In genomic region chr1:146228144-146228682, GRCh38 we compare ENCODE assay signal across 8 cellular contexts. TPM values are rescaled to one million over a fixed set of nuclear protein-coding genes. Genes with fewer than 3 reads are reported as not detected.
DNase-seq lines count a peak whose midpoint lies in the region; ATAC-seq and TF ChIP-seq lines count a peak whose summit lies in the region.
"Not testable (repeated sequence)": the region's sequence is repeated elsewhere in the genome, so short reads cannot be mapped to it uniquely, and the experiment has no call there.

No MANE protein-coding gene starts in this region.

- CTCF ChIA-PET in CD4-positive, alpha-beta T cell (lab: Charles Lee): not testable (repeated sequence)

- ATAC-seq in CD4-positive, alpha-beta T cell (ENCODE audit: poor library complexity): peak; percentile 43
- not testable (repeated sequence) for ATAC-seq in activated naive CD8-positive, alpha-beta T cell treated with anti-CD3 and anti-CD28 coated beads, Interleukin-2, amount 10 ng/mL, durations not matched to agents 7 days and 5 days (ENCODE audit: low read depth)
- peak; percentile 60 for ATAC-seq in left lobe of liver
- ATAC-seq in stimulated activated naive CD8-positive, alpha-beta T cell treated with anti-CD3 and anti-CD28 coated beads, Interleukin-15, Interleukin-2, amounts not matched to agents 100 U/mL and 50 U/mL, for 24 hours: peak; percentile 23

- POLR2A ChIA-PET in CD4-positive, alpha-beta T cell (lab: Charles Lee); activated naive CD8-positive, alpha-beta T cell treated with anti-CD3 and anti-CD28 coated beads, Interleukin-2, amount 10 ng/mL, durations not matched to agents 7 days and 5 days (lab: Charles Lee): not testable (repeated sequence)

- not testable (repeated sequence) for H3K9me3 Mint-ChIP-seq in CD4-positive, alpha-beta T cell; activated CD4-positive, alpha-beta T cell treated with anti-CD3 and anti-CD28 coated beads, Interleukin-2, amount 10 ng/mL, durations not matched to agents 24 days and 14 days; activated naive CD8-positive, alpha-beta T cell treated with anti-CD3 and anti-CD28 coated beads, Interleukin-2, amount 10 ng/mL, durations not matched to agents 7 days and 5 days

- not testable (repeated sequence) for H3K4me1 Mint-ChIP-seq in CD4-positive, alpha-beta T cell (ENCODE audit: low read depth); activated CD4-positive, alpha-beta T cell treated with anti-CD3 and anti-CD28 coated beads, Interleukin-2, amount 10 ng/mL, durations not matched to agents 24 days and 14 days; activated naive CD8-positive, alpha-beta T cell treated with anti-CD3 and anti-CD28 coated beads, Interleukin-2, amount 10 ng/mL, durations not matched to agents 7 days and 5 days

- not testable (repeated sequence) for H3K4me1 ChIP-seq in parathyroid adenoma

- H3K36me3 Mint-ChIP-seq in CD4-positive, alpha-beta T cell (ENCODE audit: low read depth); activated CD4-positive, alpha-beta T cell treated with anti-CD3 and anti-CD28 coated beads, Interleukin-2, amount 10 ng/mL, durations not matched to agents 24 days and 14 days (ENCODE audit: low read depth); activated naive CD8-positive, alpha-beta T cell treated with anti-CD3 and anti-CD28 coated beads, Interleukin-2, amount 10 ng/mL, durations not matched to agents 7 days and 5 days: not testable (repeated sequence)

- peak in 4 of 10 experiments; percentile 0 to 36 (median 6) for DNase-seq in CD4-positive, alpha-beta T cell
- DNase-seq in NB4 (ENCODE audit: low read depth); epithelial cell of proximal tubule (ENCODE audit: low read depth): not testable (repeated sequence)
- peak; percentile 79 for DNase-seq in activated CD4-positive, alpha-beta T cell treated with anti-CD3 and anti-CD28 coated beads, Interleukin-2, amount 10 ng/mL, durations not matched to agents 24 days and 14 days
- DNase-seq in activated naive CD8-positive, alpha-beta T cell treated with anti-CD3 and anti-CD28 coated beads, Interleukin-2, amount 10 ng/mL, durations not matched to agents 7 days and 5 days: peak; percentile 68
- DNase-seq in left lobe of liver (ENCODE audit: low spot score): peak; percentile 64
- DNase-seq in stimulated activated naive CD8-positive, alpha-beta T cell treated with anti-CD3 and anti-CD28 coated beads, Interleukin-15, Interleukin-2, amounts not matched to agents 100 U/mL and 50 U/mL, for 24 hours: peak; percentile 9

- H3K27me3 ChIP-seq in CD4-positive, alpha-beta T cell (ENCODE audit: control insufficient read depth, insufficient read depth, low read length); parathyroid adenoma (ENCODE audit: control insufficient read depth, insufficient read depth, low read length): not testable (repeated sequence)

- H3K4me3 Mint-ChIP-seq in CD4-positive, alpha-beta T cell: peak overlapping the region; percentile 66
- H3K4me3 Mint-ChIP-seq in activated CD4-positive, alpha-beta T cell treated with anti-CD3 and anti-CD28 coated beads, Interleukin-2, amount 10 ng/mL, durations not matched to agents 24 days and 14 days: peak overlapping the region; percentile 74
- peak overlapping the region; percentile 81 for H3K4me3 Mint-ChIP-seq in activated naive CD8-positive, alpha-beta T cell treated with anti-CD3 and anti-CD28 coated beads, Interleukin-2, amount 10 ng/mL, durations not matched to agents 7 days and 5 days

- intact Hi-C loops in CD4-positive, alpha-beta T cell (cut with DNase I, micrococcal nuclease); activated CD4-positive, alpha-beta T cell treated with anti-CD3 and anti-CD28 coated beads, Interleukin-2, amount 10 ng/mL, durations not matched to agents 24 days and 14 days (cut with micrococcal nuclease): not testable (repeated sequence)

- not testable (repeated sequence) for H3K36me3 ChIP-seq in parathyroid adenoma (ENCODE audit: control insufficient read depth, insufficient read depth, low read length)

- H3K4me2 ChIP-seq in parathyroid adenoma (ENCODE audit: low read length): peak overlapping the region; percentile 53

- not testable (repeated sequence) for H2AFZ ChIP-seq in parathyroid adenoma

- H3K9me3 ChIP-seq in CD4-positive, alpha-beta T cell (ENCODE audit: control insufficient read depth, low read length); parathyroid adenoma (ENCODE audit: control insufficient read depth, low read length): not testable (repeated sequence)

- H3K4me3 ChIP-seq in NB4 (ENCODE audit: low read depth, low read length): peak overlapping the region; percentile 43
- peak overlapping the region; percentile 64 for H3K4me3 ChIP-seq in epithelial cell of proximal tubule (ENCODE audit: low read depth, low read length)
- peak overlapping the region; percentile 46 for H3K4me3 ChIP-seq in parathyroid adenoma (ENCODE audit: low read depth, low read length)

- not testable (repeated sequence) for H3K9ac ChIP-seq in parathyroid adenoma

- not testable (repeated sequence) for TF ChIP-seq POLR2A in NB4 (IDR thresholded peaks at IDR 0.05; ENCODE audit: extremely low read depth, insufficient read length)

- not testable (repeated sequence) for H3K27ac Mint-ChIP-seq in CD4-positive, alpha-beta T cell; activated naive CD8-positive, alpha-beta T cell treated with anti-CD3 and anti-CD28 coated beads, Interleukin-2, amount 10 ng/mL, durations not matched to agents 7 days and 5 days
- peak overlapping the region; percentile 66 for H3K27ac Mint-ChIP-seq in activated CD4-positive, alpha-beta T cell treated with anti-CD3 and anti-CD28 coated beads, Interleukin-2, amount 10 ng/mL, durations not matched to agents 24 days and 14 days

- H3K79me2 ChIP-seq in parathyroid adenoma: not testable (repeated sequence)

- not testable (repeated sequence) for H3K27ac ChIP-seq in CD4-positive, alpha-beta T cell (ENCODE audit: low read depth, low read length); parathyroid adenoma

- not testable (repeated sequence) for TF ChIP-seq CTCF in CD4-positive, alpha-beta T cell (IDR thresholded peaks at IDR 0.05); NB4 (IDR thresholded peaks at IDR 0.05; ENCODE audit: low read depth, low read length); epithelial cell of proximal tubule (conservative IDR thresholded peaks at IDR 0.05; ENCODE audit: low read depth, low read length); parathyroid adenoma (IDR thresholded peaks at IDR 0.05)

- H3K27me3 Mint-ChIP-seq in CD4-positive, alpha-beta T cell; activated CD4-positive, alpha-beta T cell treated with anti-CD3 and anti-CD28 coated beads, Interleukin-2, amount 10 ng/mL, durations not matched to agents 24 days and 14 days; activated naive CD8-positive, alpha-beta T cell treated with anti-CD3 and anti-CD28 coated beads, Interleukin-2, amount 10 ng/mL, durations not matched to agents 7 days and 5 days: not testable (repeated sequence)

RNA-seq across cellular contexts. Expression of gene NOTCH2NLA, which starts 0.6 kb away (rescaled TPM):
- total RNA-seq in CD4-positive, alpha-beta T cell: 10 to 100 TPM; 18.2 to 21.3 TPM
- total RNA-seq in activated CD4-positive, alpha-beta T cell treated with anti-CD3 and anti-CD28 coated beads, Interleukin-2, amount 10 ng/mL, durations not matched to agents 24 days and 14 days: 32.5 TPM in 2 replicates
- 10 to 100 TPM; 37.0 to 38.2 TPM for total RNA-seq in activated naive CD8-positive, alpha-beta T cell treated with anti-CD3 and anti-CD28 coated beads, Interleukin-2, amount 10 ng/mL, durations not matched to agents 7 days and 5 days
- total RNA-seq in epithelial cell of proximal tubule (30.0 and 32.3 TPM in 2 replicates), left lobe of liver (23.5 TPM)
